ENCODE assay signal across 1 cellular context in the genomic region with DNA sequence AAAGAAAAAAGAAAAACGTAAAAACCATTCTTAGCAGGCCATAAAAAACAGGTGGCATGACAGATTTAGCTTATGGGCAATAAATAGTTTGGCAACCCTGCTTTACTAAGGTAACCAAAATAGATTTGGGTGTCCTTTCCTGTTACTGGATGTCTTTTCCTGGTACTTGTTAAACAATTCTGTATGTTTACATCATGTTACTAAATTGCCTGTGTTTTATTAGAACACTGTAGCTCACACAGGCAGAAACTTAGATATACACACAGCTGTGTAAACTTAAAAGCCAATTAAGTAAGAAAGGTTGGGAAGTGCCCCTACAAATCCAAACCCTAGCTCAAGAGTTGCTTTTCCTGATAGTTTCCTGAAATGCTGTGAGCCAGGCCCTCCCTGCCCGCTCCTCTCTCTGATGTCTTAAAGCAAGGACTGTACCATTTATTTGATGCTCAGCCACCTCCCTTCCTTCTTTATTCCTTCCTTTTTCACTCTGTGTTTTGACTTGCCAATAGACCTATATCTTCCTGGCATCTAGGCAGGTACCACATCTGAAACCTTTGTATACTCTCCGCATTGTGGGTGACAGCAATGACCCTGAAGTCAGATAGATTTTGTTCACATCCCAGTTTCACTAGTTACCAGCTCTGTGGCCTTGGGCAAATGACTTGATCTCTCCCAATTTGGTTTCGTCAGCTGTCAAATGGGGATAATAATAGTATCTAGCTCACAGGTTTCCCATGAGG.
TF ChIP-seq lines count a peak whose summit lies in the region.

No MANE protein-coding gene starts in this region.

TF ChIP-seq in WTC11, 78 proteins besides CTCF, POLR2A, EP300 and RAD21 (continued from another document):
- TF ChIP-seq, protein P1, sequence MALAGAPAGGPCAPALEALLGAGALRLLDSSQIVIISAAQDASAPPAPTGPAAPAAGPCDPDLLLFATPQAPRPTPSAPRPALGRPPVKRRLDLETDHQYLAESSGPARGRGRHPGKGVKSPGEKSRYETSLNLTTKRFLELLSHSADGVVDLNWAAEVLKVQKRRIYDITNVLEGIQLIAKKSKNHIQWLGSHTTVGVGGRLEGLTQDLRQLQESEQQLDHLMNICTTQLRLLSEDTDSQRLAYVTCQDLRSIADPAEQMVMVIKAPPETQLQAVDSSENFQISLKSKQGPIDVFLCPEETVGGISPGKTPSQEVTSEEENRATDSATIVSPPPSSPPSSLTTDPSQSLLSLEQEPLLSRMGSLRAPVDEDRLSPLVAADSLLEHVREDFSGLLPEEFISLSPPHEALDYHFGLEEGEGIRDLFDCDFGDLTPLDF (CRISPR knock-in tag; IDR thresholded peaks at IDR 0.05) = no peak
- no peak for TF ChIP-seq GTF2I (CRISPR knock-in tag; conservative IDR thresholded peaks at IDR 0.05)
- no peak for TF ChIP-seq SP1 (CRISPR knock-in tag; conservative IDR thresholded peaks at IDR 0.05)
- TF ChIP-seq FOXP4 (CRISPR knock-in tag; IDR thresholded peaks at IDR 0.05) = no peak
TF ChIP-seq in WTC11: peak in this region for 0.
